ENCODE assay signal across 8 cellular contexts in genomic region chrX:47562615-47563243, GRCh38. TPM values are rescaled to one million over a fixed set of nuclear protein-coding genes. Genes with fewer than 3 reads are reported as not detected.
DNase-seq lines count a peak whose midpoint lies in the region; ATAC-seq and TF ChIP-seq lines count a peak whose summit lies in the region.

No MANE protein-coding gene starts in this region.

- H3K27ac ChIP-seq in OCI-LY1 (ENCODE audit: low read depth, low read length, poor library complexity, severe bottlenecking), result no peak overlapping the region

- peak overlapping the region; percentile 45 for H3K27ac Mint-ChIP-seq in chondrocyte (ENCODE audit: unreplicated experiment)

- H3K9ac ChIP-seq in OCI-LY1 (ENCODE audit: low read length), result peak overlapping the region; percentile 30; the same call in 1 of the 2 replicates

- peaks cover 16% of the 10 kb centered on the region for H3K4me1 Mint-ChIP-seq in chondrocyte (ENCODE audit: low read depth)

- peaks cover 8% of the 10 kb centered on the region for H3K9me3 Mint-ChIP-seq in chondrocyte (ENCODE audit: low read depth)

- no peaks in the 10 kb centered on the region for H3K79me2 ChIP-seq in OCI-LY1 (ENCODE audit: insufficient read depth, low read length)

- H3F3A ChIP-seq in OCI-LY1 (ENCODE audit: insufficient read depth, low read length), result no peaks in the 10 kb centered on the region

- no peak overlapping the region for H2AFZ ChIP-seq in OCI-LY1 (ENCODE audit: low read length)

- H3K36me3 Mint-ChIP-seq in chondrocyte (ENCODE audit: low read depth), result peaks cover 5% of the 10 kb centered on the region

- H3K4me1 ChIP-seq in OCI-LY1 (ENCODE audit: insufficient read depth, low read length, severe bottlenecking), result peaks cover 24% of the 10 kb centered on the region

- no peaks in the 10 kb centered on the region for H3K9me2 ChIP-seq in OCI-LY1 (ENCODE audit: low read depth, low read length)

- peak; percentile 68 for DNase-seq in activated effector memory CD4-positive, alpha-beta T cell treated with anti-CD3 and anti-CD28 coated beads, Interleukin-2, amount 50 U/mL, for 16 hours
- DNase-seq in activated effector memory CD4-positive, alpha-beta T cell treated with Interleukin-2 at 50 U/mL for 16 hours, result no peak
- no peak for DNase-seq in chondrocyte (ENCODE audit: low spot score)
- DNase-seq in stimulated activated CD4-positive, alpha-beta T cell treated with anti-CD3 and anti-CD28 coated beads, Interleukin-4, amount 100 ng/mL, for 1 hour, result peak; percentile 30
- DNase-seq in retina, result no peak

- H4K20me1 ChIP-seq in OCI-LY1 (ENCODE audit: insufficient read depth, low read length), result no peaks in the 10 kb centered on the region

- H3K4me2 ChIP-seq in OCI-LY1 (ENCODE audit: low read length), result peak overlapping the region; percentile 77

- peaks cover 44% of the 10 kb centered on the region for H3K36me3 ChIP-seq in OCI-LY1 (ENCODE audit: insufficient read depth, low read length)

- no peaks in the 10 kb centered on the region for H3K27me3 Mint-ChIP-seq in chondrocyte (ENCODE audit: low read depth)

- ATAC-seq in esophagus mucosa (no peak), HG03469 (IDR thresholded peaks at IDR 0.05; ENCODE audit: unreplicated experiment) (no peak)

- H3K27me3 ChIP-seq in OCI-LY1 (ENCODE audit: insufficient read depth, low read length), result no peaks in the 10 kb centered on the region

- TF ChIP-seq CTCF in OCI-LY1 (IDR thresholded peaks at IDR 0.05; ENCODE audit: low read length) (peak; percentile 45), chondrocyte (IDR thresholded peaks at IDR 0.05) (peak; percentile 73)

- peak overlapping the region; percentile 59 for H3K4me3 Mint-ChIP-seq in chondrocyte (ENCODE audit: unreplicated experiment)

- H3K4me3 ChIP-seq in OCI-LY1 (ENCODE audit: low read depth, low read length, poor library complexity, severe bottlenecking), result peak overlapping the region; percentile 90

- H3K9me3 ChIP-seq in OCI-LY1 (ENCODE audit: low read length), result no peaks in the 10 kb centered on the region

RNA-seq across cellular contexts. Expression of gene ARAF, which starts 1.7 kb away (rescaled TPM):
- total RNA-seq in chondrocyte (53.6 to 67.8 TPM (median 61.9 TPM) in 3 replicates), esophagus mucosa (33.8 TPM)

RNA-seq across cellular contexts. Expression of gene TIMP1, which starts 19.5 kb away (rescaled TPM):
- 599 to 671 TPM (median 633 TPM) in 3 replicates for total RNA-seq in chondrocyte
- total RNA-seq in esophagus mucosa, result 51.4 TPM

RNA-seq across cellular contexts. Expression of gene SYN1, which starts 56.9 kb away (rescaled TPM):
- total RNA-seq in chondrocyte, result 2.6 to 5.9 TPM (median 3.7 TPM) in 3 replicates
- 0.16 TPM for total RNA-seq in esophagus mucosa

Comparison
In these comparisons a context has a peak if more than half of its experiments do, and no peak if none do; other contexts are left out.
1. DNase-seq: peak in activated effector memory CD4-positive, alpha-beta T cell treated with anti-CD3 and anti-CD28 coated beads, Interleukin-2, amount 50 U/mL, for 16 hours (single experiment) and stimulated activated CD4-positive, alpha-beta T cell treated with anti-CD3 and anti-CD28 coated beads, Interleukin-4, amount 100 ng/mL, for 1 hour (single experiment); none in activated effector memory CD4-positive, alpha-beta T cell treated with Interleukin-2 at 50 U/mL for 16 hours (single experiment), chondrocyte (single experiment) and retina (single experiment).
2. RNA of gene TIMP1, which starts 19.5 kb away (total RNA-seq): 599 to 671 TPM in chondrocyte; 51.4 TPM in esophagus mucosa (single experiment); every median in the first group is over 10 times any median in the second.